8 cellular contexts compared by ENCODE assay signal in the genomic region with DNA sequence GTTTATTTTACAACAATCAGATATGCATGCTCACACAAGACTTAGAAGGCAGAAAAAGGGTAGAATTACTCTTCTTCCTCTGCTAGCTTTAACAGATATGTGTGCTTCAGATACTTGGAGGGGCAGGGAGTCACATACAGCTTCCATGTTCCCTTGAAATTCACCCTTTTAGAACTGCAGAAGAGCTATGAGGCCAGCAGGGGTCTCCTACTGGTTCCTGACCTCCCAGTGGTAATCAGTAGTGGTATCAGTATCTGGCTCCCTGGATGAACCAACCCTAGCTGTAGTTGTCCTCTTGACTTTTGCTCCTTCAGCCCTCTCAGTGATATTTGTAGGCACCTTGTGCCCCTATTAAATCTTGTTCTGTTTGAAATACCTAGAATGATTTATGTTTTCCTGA.
DNase-seq lines count a peak whose midpoint lies in the region; ATAC-seq and TF ChIP-seq lines count a peak whose summit lies in the region.

No MANE protein-coding gene starts in this region.

- H2AFZ ChIP-seq in OCI-LY1 (ENCODE audit: low read length), result no peak overlapping the region

- no peaks in the 10 kb centered on the region for H3K36me3 ChIP-seq in OCI-LY1 (ENCODE audit: insufficient read depth, low read length)
- no peaks in the 10 kb centered on the region for H3K36me3 ChIP-seq in aorta (ENCODE audit: control insufficient read depth in 1 of 2, insufficient read depth in 2 of 2, low read length in 1 of 2)
- H3K36me3 ChIP-seq in right atrium auricular region, result no peaks in the 10 kb centered on the region
- no peaks in the 10 kb centered on the region for H3K36me3 ChIP-seq in effector memory CD4-positive, alpha-beta T cell (ENCODE audit: control insufficient read depth, insufficient read depth, low read length)

- H4K20me1 ChIP-seq in OCI-LY1 (ENCODE audit: insufficient read depth, low read length), result no peaks in the 10 kb centered on the region

- H3K4me1 ChIP-seq in OCI-LY1 (ENCODE audit: insufficient read depth, low read length, severe bottlenecking), result no peaks in the 10 kb centered on the region
- no peaks in the 10 kb centered on the region for H3K4me1 ChIP-seq in aorta (ENCODE audit: control insufficient read depth in 1 of 2, insufficient read depth in 2 of 2, low read length in 2 of 2)
- H3K4me1 ChIP-seq in right atrium auricular region, result no peaks in the 10 kb centered on the region
- H3K4me1 ChIP-seq in effector memory CD4-positive, alpha-beta T cell (ENCODE audit: control insufficient read depth, insufficient read depth, low read length, poor library complexity, severe bottlenecking), result no peaks in the 10 kb centered on the region

- DNase-seq in AG09319 (ENCODE audit: extremely low read depth, low read depth) (peak; percentile 1), fibroblast of mammary gland (ENCODE audit: low read depth) (peak; percentile 28), aorta (no peak), superior temporal gyrus (ENCODE audit: extremely low spot score) (no peak), right atrium auricular region (ENCODE audit: low spot score) (no peak)
- no peak for DNase-seq in effector memory CD4-positive, alpha-beta T cell

- no peak overlapping the region for H3K9ac ChIP-seq in OCI-LY1 (ENCODE audit: low read length)

- H3K79me2 ChIP-seq in OCI-LY1 (ENCODE audit: insufficient read depth, low read length), result no peaks in the 10 kb centered on the region

- H3K9me2 ChIP-seq in OCI-LY1 (ENCODE audit: low read depth, low read length), result no peaks in the 10 kb centered on the region

- intact Hi-C loops in aorta (cut with DNase I), result no loop called here

- peak; percentile 41 for TF ChIP-seq CTCF in AG09319 (IDR thresholded peaks at IDR 0.05; ENCODE audit: low read depth, low read length)
- TF ChIP-seq CTCF in OCI-LY1 (IDR thresholded peaks at IDR 0.05; ENCODE audit: low read length), result peak; percentile 52
- peak; percentile 48 for TF ChIP-seq CTCF in fibroblast of mammary gland (conservative IDR thresholded peaks at IDR 0.05; ENCODE audit: control insufficient read depth, insufficient read depth, low read depth, low read length)
- no peak for TF ChIP-seq CTCF in right atrium auricular region (IDR thresholded peaks at IDR 0.05)

- ATAC-seq in GM21367 (IDR thresholded peaks at IDR 0.05; ENCODE audit: unreplicated experiment) (peak; percentile 58), aorta (ENCODE audit: low FRiP score) (no peak)

- no peak overlapping the region for H3K27ac ChIP-seq in OCI-LY1 (ENCODE audit: low read depth, low read length, poor library complexity, severe bottlenecking)
- no peak overlapping the region for H3K27ac ChIP-seq in aorta (ENCODE audit: low read depth in 1 of 2, low read length in 2 of 2)
- H3K27ac ChIP-seq in right atrium auricular region, result no peak overlapping the region
- H3K27ac ChIP-seq in effector memory CD4-positive, alpha-beta T cell (ENCODE audit: insufficient read depth, low read length, poor library complexity, severe bottlenecking), result no peak overlapping the region

- H3F3A ChIP-seq in OCI-LY1 (ENCODE audit: insufficient read depth, low read length), result no peaks in the 10 kb centered on the region

- H3K4me2 ChIP-seq in OCI-LY1 (ENCODE audit: low read length), result no peak overlapping the region

- H3K27me3 ChIP-seq in OCI-LY1 (ENCODE audit: insufficient read depth, low read length) (no peaks in the 10 kb centered on the region), aorta (ENCODE audit: control insufficient read depth in 1 of 2, insufficient read depth in 2 of 2, low read length in 1 of 2) (no peaks in the 10 kb centered on the region), right atrium auricular region (no peaks in the 10 kb centered on the region)
- no peaks in the 10 kb centered on the region for H3K27me3 ChIP-seq in effector memory CD4-positive, alpha-beta T cell (replicated peaks; ENCODE audit: control insufficient read depth, insufficient read depth, low read length, poor library complexity, severe bottlenecking)

- no peak overlapping the region for H3K4me3 ChIP-seq in OCI-LY1 (ENCODE audit: low read depth, low read length, poor library complexity, severe bottlenecking)
- H3K4me3 ChIP-seq in fibroblast of mammary gland (ENCODE audit: control insufficient read depth, low read depth, low read length), result no peak overlapping the region
- no peak overlapping the region for H3K4me3 ChIP-seq in aorta (ENCODE audit: low read length in 2 of 2)
- no peak overlapping the region for H3K4me3 ChIP-seq in right atrium auricular region
- no peak overlapping the region for H3K4me3 ChIP-seq in effector memory CD4-positive, alpha-beta T cell (ENCODE audit: insufficient read depth, low read depth, low read length, poor library complexity, severe bottlenecking)

- H3K9me3 ChIP-seq in OCI-LY1 (ENCODE audit: low read length), result no peaks in the 10 kb centered on the region
- H3K9me3 ChIP-seq in aorta (ENCODE audit: control insufficient read depth, low read length), result no peaks in the 10 kb centered on the region
- H3K9me3 ChIP-seq in right atrium auricular region, result peaks cover 0 to 15% of the 10 kb centered on the region in 2 donors
- H3K9me3 ChIP-seq in effector memory CD4-positive, alpha-beta T cell (ENCODE audit: control insufficient read depth, low read length), result no peaks in the 10 kb centered on the region

Comparison
In these comparisons a context has a peak if more than half of its experiments do, and no peak if none do; other contexts are left out.
1. DNase-seq: peak in AG09319 (single experiment) and fibroblast of mammary gland (single experiment); none in aorta (0 of 2), superior temporal gyrus (single experiment), right atrium auricular region (single experiment) and effector memory CD4-positive, alpha-beta T cell (0 of 3).
2. CTCF ChIP-seq: peak in AG09319 (single experiment), OCI-LY1 (single experiment) and fibroblast of mammary gland (single experiment); none in right atrium auricular region (0 of 2).